2 cellular contexts compared by ENCODE assay signal in the genomic region with DNA sequence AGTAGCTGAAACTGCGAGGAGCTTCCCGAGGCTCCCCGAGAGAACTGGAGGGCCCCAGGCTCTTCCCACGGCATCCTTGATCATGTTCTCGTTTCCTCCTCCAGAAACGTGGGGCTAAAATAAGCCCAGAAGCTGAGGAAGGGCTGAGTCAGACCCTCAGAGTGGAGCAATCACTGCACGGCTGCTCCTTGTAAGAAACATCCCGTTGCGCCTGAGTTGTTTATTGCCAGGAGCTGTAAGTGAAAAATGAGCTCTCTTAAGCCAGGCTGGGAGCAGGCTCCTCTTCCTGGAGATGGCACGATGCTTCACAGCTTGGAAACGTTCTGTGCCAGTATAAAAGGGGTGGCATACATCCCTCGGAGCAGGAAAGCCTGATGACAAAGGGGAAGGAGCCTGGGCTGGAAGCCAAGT.
TF ChIP-seq lines count a peak whose summit lies in the region.

No MANE protein-coding gene starts in this region.

TF ChIP-seq in SK-N-SH, 30 proteins besides CTCF, POLR2A, EP300 and RAD21 (continued from another document):
- TF ChIP-seq NFIC (IDR thresholded peaks at IDR 0.05; ENCODE audit: borderline replicate concordance) (no peak), ELF1 (IDR thresholded peaks at IDR 0.05) (no peak), TAF1 (IDR thresholded peaks at IDR 0.05; ENCODE audit: borderline replicate concordance, low read depth, low read length) (no peak), RXRA (IDR thresholded peaks at IDR 0.05; ENCODE audit: borderline replicate concordance, low read depth) (no peak), FOSL2 (IDR thresholded peaks at IDR 0.05; ENCODE audit: borderline replicate concordance, low read depth) (no peak), SMC3 (IDR thresholded peaks at IDR 0.05; ENCODE audit: low read depth, low read length) (no peak), JUND (IDR thresholded peaks at IDR 0.05) (no peak), MEF2A (IDR thresholded peaks at IDR 0.05; ENCODE audit: borderline replicate concordance, low read depth) (no peak), SIN3A (IDR thresholded peaks at IDR 0.05; ENCODE audit: borderline replicate concordance, low read depth, low read length) (no peak)
- TF ChIP-seq, protein P1, sequence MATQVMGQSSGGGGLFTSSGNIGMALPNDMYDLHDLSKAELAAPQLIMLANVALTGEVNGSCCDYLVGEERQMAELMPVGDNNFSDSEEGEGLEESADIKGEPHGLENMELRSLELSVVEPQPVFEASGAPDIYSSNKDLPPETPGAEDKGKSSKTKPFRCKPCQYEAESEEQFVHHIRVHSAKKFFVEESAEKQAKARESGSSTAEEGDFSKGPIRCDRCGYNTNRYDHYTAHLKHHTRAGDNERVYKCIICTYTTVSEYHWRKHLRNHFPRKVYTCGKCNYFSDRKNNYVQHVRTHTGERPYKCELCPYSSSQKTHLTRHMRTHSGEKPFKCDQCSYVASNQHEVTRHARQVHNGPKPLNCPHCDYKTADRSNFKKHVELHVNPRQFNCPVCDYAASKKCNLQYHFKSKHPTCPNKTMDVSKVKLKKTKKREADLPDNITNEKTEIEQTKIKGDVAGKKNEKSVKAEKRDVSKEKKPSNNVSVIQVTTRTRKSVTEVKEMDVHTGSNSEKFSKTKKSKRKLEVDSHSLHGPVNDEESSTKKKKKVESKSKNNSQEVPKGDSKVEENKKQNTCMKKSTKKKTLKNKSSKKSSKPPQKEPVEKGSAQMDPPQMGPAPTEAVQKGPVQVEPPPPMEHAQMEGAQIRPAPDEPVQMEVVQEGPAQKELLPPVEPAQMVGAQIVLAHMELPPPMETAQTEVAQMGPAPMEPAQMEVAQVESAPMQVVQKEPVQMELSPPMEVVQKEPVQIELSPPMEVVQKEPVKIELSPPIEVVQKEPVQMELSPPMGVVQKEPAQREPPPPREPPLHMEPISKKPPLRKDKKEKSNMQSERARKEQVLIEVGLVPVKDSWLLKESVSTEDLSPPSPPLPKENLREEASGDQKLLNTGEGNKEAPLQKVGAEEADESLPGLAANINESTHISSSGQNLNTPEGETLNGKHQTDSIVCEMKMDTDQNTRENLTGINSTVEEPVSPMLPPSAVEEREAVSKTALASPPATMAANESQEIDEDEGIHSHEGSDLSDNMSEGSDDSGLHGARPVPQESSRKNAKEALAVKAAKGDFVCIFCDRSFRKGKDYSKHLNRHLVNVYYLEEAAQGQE (IDR thresholded peaks at IDR 0.05; ENCODE audit: low read depth, low read length): no peak
- TF ChIP-seq, protein P2, sequence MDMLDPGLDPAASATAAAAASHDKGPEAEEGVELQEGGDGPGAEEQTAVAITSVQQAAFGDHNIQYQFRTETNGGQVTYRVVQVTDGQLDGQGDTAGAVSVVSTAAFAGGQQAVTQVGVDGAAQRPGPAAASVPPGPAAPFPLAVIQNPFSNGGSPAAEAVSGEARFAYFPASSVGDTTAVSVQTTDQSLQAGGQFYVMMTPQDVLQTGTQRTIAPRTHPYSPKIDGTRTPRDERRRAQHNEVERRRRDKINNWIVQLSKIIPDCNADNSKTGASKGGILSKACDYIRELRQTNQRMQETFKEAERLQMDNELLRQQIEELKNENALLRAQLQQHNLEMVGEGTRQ (IDR thresholded peaks at IDR 0.05; ENCODE audit: borderline replicate concordance, low read depth, low read length): no peak
TF ChIP-seq in SK-N-SH: peak in this region for 0.

TF ChIP-seq in WTC11, 78 proteins besides CTCF, POLR2A, EP300 and RAD21 (continued from another document):
- no peak for TF ChIP-seq TEAD4 (CRISPR knock-in tag; IDR thresholded peaks at IDR 0.05)
- TF ChIP-seq JAZF1 (CRISPR knock-in tag; IDR thresholded peaks at IDR 0.05): no peak
- no peak for TF ChIP-seq NR1H2 (CRISPR knock-in tag; IDR thresholded peaks at IDR 0.05)
- TF ChIP-seq, protein P3, sequence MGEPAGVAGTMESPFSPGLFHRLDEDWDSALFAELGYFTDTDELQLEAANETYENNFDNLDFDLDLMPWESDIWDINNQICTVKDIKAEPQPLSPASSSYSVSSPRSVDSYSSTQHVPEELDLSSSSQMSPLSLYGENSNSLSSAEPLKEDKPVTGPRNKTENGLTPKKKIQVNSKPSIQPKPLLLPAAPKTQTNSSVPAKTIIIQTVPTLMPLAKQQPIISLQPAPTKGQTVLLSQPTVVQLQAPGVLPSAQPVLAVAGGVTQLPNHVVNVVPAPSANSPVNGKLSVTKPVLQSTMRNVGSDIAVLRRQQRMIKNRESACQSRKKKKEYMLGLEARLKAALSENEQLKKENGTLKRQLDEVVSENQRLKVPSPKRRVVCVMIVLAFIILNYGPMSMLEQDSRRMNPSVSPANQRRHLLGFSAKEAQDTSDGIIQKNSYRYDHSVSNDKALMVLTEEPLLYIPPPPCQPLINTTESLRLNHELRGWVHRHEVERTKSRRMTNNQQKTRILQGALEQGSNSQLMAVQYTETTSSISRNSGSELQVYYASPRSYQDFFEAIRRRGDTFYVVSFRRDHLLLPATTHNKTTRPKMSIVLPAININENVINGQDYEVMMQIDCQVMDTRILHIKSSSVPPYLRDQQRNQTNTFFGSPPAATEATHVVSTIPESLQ (CRISPR knock-in tag; IDR thresholded peaks at IDR 0.05): no peak
- no peak for TF ChIP-seq IRF2 (CRISPR knock-in tag; IDR thresholded peaks at IDR 0.05; ENCODE audit: borderline replicate concordance, low read depth)
- TF ChIP-seq FOXK1 (CRISPR knock-in tag; IDR thresholded peaks at IDR 0.05): no peak
